In the genomic region with DNA sequence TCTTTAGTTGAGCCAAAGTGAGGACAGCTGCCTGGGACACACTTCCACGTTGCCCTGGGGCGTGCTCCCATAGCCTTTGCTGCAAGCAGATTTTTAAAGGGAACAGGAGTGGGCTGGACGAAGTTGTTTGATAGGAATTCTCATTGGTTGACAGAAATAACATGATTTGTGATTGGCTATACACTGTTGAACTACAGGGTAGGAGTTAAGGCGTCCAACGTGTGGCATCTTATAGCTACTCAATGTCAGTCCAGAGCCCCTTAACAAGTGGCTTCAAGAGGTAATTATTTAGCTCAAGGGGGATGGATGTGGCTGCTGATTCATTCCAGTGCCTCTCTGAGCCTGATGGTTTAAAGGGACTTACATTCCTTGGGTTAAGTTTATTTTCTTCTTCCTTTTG, we compare ENCODE assay signal across 18 cellular contexts.
DNase-seq lines count a peak whose midpoint lies in the region; ATAC-seq and TF ChIP-seq lines count a peak whose summit lies in the region.
"Had no signal": no experiment of that assay in that cellular context is flagged by ENCODE, and none has a peak within 500 bp of the region (broad histone marks: within the 10 kb centered on the region; RNA-seq: fewer than 3 reads in every experiment).

No MANE protein-coding gene starts in this region.

- TF ChIP-seq POLR2A in IMR-90 (IDR thresholded peaks at IDR 0.05; ENCODE audit: low read depth, low read length) = no peak

- no TSS peak for BruUV-seq in IMR-90 (replicated peaks; lab: Mats Ljungman, UMichigan)

- no peaks in the 10 kb centered on the region for H3K36me3 ChIP-seq in IMR-90 (ENCODE audit: control insufficient read depth, insufficient read depth, low read length)
- no peaks in the 10 kb centered on the region for H3K36me3 ChIP-seq in lower lobe of right lung
- H3K36me3 ChIP-seq: heart right ventricle had no signal

- no peak overlapping the region for H3K4ac ChIP-seq in IMR-90 (ENCODE audit: low read depth, low read length)

- H3K4me1 ChIP-seq in IMR-90 (ENCODE audit: control insufficient read depth, insufficient read depth, low read length) (no peaks in the 10 kb centered on the region), lower lobe of right lung (peaks cover 3% of the 10 kb centered on the region)
- H3K4me1 ChIP-seq: heart right ventricle had no signal

- H3K27ac Mint-ChIP-seq in activated CD4-positive, alpha-beta memory T cell treated with anti-CD3 and anti-CD28 coated beads for 36 hours = no peak overlapping the region
- H3K27ac Mint-ChIP-seq: activated CD8-positive, alpha-beta memory T cell treated with anti-CD3 and anti-CD28 coated beads, Interleukin-2, amount 10 ng/mL, durations not matched to agents 7 days and 5 days had no signal

- H3K56ac ChIP-seq in IMR-90 (ENCODE audit: extremely low read depth, insufficient read depth, low read length) = no peak overlapping the region

- H3K9me3 ChIP-seq in IMR-90 (ENCODE audit: control insufficient read depth, insufficient read depth, low read length) (no peaks in the 10 kb centered on the region), lower lobe of right lung (no peaks in the 10 kb centered on the region)
- H3K9me3 ChIP-seq: heart right ventricle had no signal

- H4K91ac ChIP-seq in IMR-90 (ENCODE audit: insufficient read depth, low read depth, low read length) = no peak overlapping the region

- no peak overlapping the region for H3K14ac ChIP-seq in IMR-90 (replicated peaks; ENCODE audit: low read depth, low read length)

- no peak overlapping the region for H4K8ac ChIP-seq in IMR-90 (ENCODE audit: low read depth in 2 of 2, low read length in 2 of 2)

- dilution Hi-C loops in IMR-90 (cut with HindIII; ENCODE audit: low sequenced_read_pairs, unreplicated experiment) = no loop called here

- peak; percentile 75 for DNase-seq in DMS79 (lab: John Stamatoyannopoulos, UW)
- DNase-seq in IMR-90 = no peak
- peak; percentile 7 for DNase-seq in amniotic epithelial cell (ENCODE audit: low read depth)
- DNase-seq in lower lobe of right lung = no peak
- no peak for DNase-seq in activated CD4-positive, alpha-beta memory T cell treated with anti-CD3 and anti-CD28 coated beads for 36 hours
- no peak for DNase-seq in NCI-H146 (lab: John Stamatoyannopoulos, UW)
- DNase-seq: activated CD4-positive, CD25-positive, alpha-beta regulatory T cell treated with anti-CD3 and anti-CD28 coated beads, Interleukin-2, amount 50 U/mL, for 72 hours; activated CD8-positive, alpha-beta memory T cell treated with anti-CD3 and anti-CD28 coated beads, Interleukin-2, amount 10 ng/mL, durations not matched to agents 7 days and 5 days; central memory CD4-positive, alpha-beta T cell; effector CD4-positive, alpha-beta T cell; heart right ventricle; Kasumi-1; NCI-H446 treated with DMSO at 0.1 percent for 48 hours; nucleus accumbens; SIG-M5; T-helper 9 cell had no signal

- TF ChIP-seq CTCF in IMR-90 (conservative IDR thresholded peaks at IDR 0.05; ENCODE audit: low read depth, low read length) = no peak
- no peak for TF ChIP-seq CTCF in lower lobe of right lung (IDR thresholded peaks at IDR 0.05)

- in situ Hi-C loops in IMR-90 (cut with MboI; ENCODE audit: low sequenced_read_pairs) = no loop called here

- no peak overlapping the region for H3K4me2 ChIP-seq in IMR-90 (ENCODE audit: low read depth, low read length)

- no peaks in the 10 kb centered on the region for H3K79me1 ChIP-seq in IMR-90 (ENCODE audit: low read depth in 1 of 2, low read length in 2 of 2)

- no peak overlapping the region for H3K23ac ChIP-seq in IMR-90 (ENCODE audit: low read depth, low read length)

- H2AK9ac ChIP-seq in IMR-90 (replicated peaks; ENCODE audit: low read depth, low read length, poor library complexity) = no peak overlapping the region

- ATAC-seq in IMR-90 (ENCODE audit: low read depth) (peak; percentile 68), lower lobe of right lung (peak; percentile 80 to 82), HG03280 (IDR thresholded peaks at IDR 0.05; ENCODE audit: unreplicated experiment) (no peak), HG03457 (IDR thresholded peaks at IDR 0.05; ENCODE audit: unreplicated experiment) (no peak)
- ATAC-seq: activated CD8-positive, alpha-beta memory T cell treated with anti-CD3 and anti-CD28 coated beads, Interleukin-2, amount 10 ng/mL, durations not matched to agents 7 days and 5 days; heart right ventricle had no signal

- H3K27ac ChIP-seq in IMR-90 (ENCODE audit: insufficient read depth, low read length) (no peak overlapping the region), lower lobe of right lung (no peak overlapping the region)
- H3K27ac ChIP-seq: heart right ventricle had no signal

- H3K18ac ChIP-seq in IMR-90 (ENCODE audit: low read depth, low read length) = no peak overlapping the region

- WGBS in IMR-90 (ENCODE audit: extremely low coverage in 2 of 2, insufficient read length in 1 of 2), 2 experiments = 43% methylated on average over 3 of the region's 5 CpGs; no CpG with 5 or more reads in 1 of the 2 experiments

- TF ChIP-seq RAD21 in IMR-90 (IDR thresholded peaks at IDR 0.05; ENCODE audit: low read length) = no peak

- no peak overlapping the region for H2AFZ ChIP-seq in IMR-90 (replicated peaks; ENCODE audit: low read length, poor library complexity)

- H3K9me3 Mint-ChIP-seq in activated CD4-positive, alpha-beta memory T cell treated with anti-CD3 and anti-CD28 coated beads for 36 hours = no peaks in the 10 kb centered on the region

- no peaks in the 10 kb centered on the region for H4K20me1 ChIP-seq in IMR-90 (ENCODE audit: insufficient read depth, low read length)

- intact Hi-C loops in IMR-90 (cut with micrococcal nuclease) (no loop called here), lower lobe of right lung (cut with DNase I) (no loop called here)
- intact Hi-C loops in activated CD4-positive, alpha-beta memory T cell treated with anti-CD3 and anti-CD28 coated beads for 36 hours (cut with micrococcal nuclease) = no loop called here

- CTCF ChIA-PET in IMR-90 (lab: Yijun Ruan, JAX) = no interaction called here
- CTCF ChIA-PET in activated CD4-positive, alpha-beta memory T cell treated with anti-CD3 and anti-CD28 coated beads for 36 hours (lab: Charles Lee) = no interaction called here

- H3K4me3 ChIP-seq in IMR-90 (ENCODE audit: insufficient read depth, low read depth, low read length) (no peak overlapping the region), lower lobe of right lung (no peak overlapping the region)
- H3K4me3 ChIP-seq: heart right ventricle had no signal

- H2BK120ac ChIP-seq in IMR-90 (ENCODE audit: low read depth, low read length) = no peak overlapping the region

- no peak overlapping the region for H4K5ac ChIP-seq in IMR-90 (ENCODE audit: low read depth, low read length)

- no peaks in the 10 kb centered on the region for H3K9me1 ChIP-seq in IMR-90 (ENCODE audit: insufficient read depth, low read length)

- no peak overlapping the region for H3K9ac ChIP-seq in IMR-90 (ENCODE audit: low read depth, low read length)

- H3K4me1 Mint-ChIP-seq in activated CD4-positive, alpha-beta memory T cell treated with anti-CD3 and anti-CD28 coated beads for 36 hours (ENCODE audit: low read depth) = peaks cover 13% of the 10 kb centered on the region
- H3K4me1 Mint-ChIP-seq: activated CD8-positive, alpha-beta memory T cell treated with anti-CD3 and anti-CD28 coated beads, Interleukin-2, amount 10 ng/mL, durations not matched to agents 7 days and 5 days had no signal

- no peak overlapping the region; the same call in 1 of the 2 replicates for H2BK20ac ChIP-seq in IMR-90 (ENCODE audit: low read depth, low read length)

- no peaks in the 10 kb centered on the region for H3K36me3 Mint-ChIP-seq in activated CD4-positive, alpha-beta memory T cell treated with anti-CD3 and anti-CD28 coated beads for 36 hours
- H3K36me3 Mint-ChIP-seq: activated CD8-positive, alpha-beta memory T cell treated with anti-CD3 and anti-CD28 coated beads, Interleukin-2, amount 10 ng/mL, durations not matched to agents 7 days and 5 days had no signal

- peaks cover 2% of the 10 kb centered on the region for H3K27me3 Mint-ChIP-seq in activated CD4-positive, alpha-beta memory T cell treated with anti-CD3 and anti-CD28 coated beads for 36 hours

- no peak overlapping the region for H2BK5ac ChIP-seq in IMR-90 (ENCODE audit: low read depth, low read length, poor library complexity, severe bottlenecking)

- POLR2A ChIA-PET in IMR-90 (lab: Charles Lee; ENCODE audit: unreplicated experiment) = interaction anchor here (0.6 kb wide), 1 partner anchor 102 kb away, joined by 3 read pairs; no protein-coding TSS in a partner anchor
- POLR2A ChIA-PET in activated CD4-positive, alpha-beta memory T cell treated with anti-CD3 and anti-CD28 coated beads for 36 hours (lab: Charles Lee) = no interaction called here

- H3K27me3 ChIP-seq in IMR-90 (ENCODE audit: control insufficient read depth, insufficient read depth, low read length) (peaks cover 36% of the 10 kb centered on the region), lower lobe of right lung (ENCODE audit: low read depth) (no peaks in the 10 kb centered on the region)

- no peak overlapping the region for H2BK15ac ChIP-seq in IMR-90 (ENCODE audit: low read depth, low read length)

- H2AK5ac ChIP-seq in IMR-90 (ENCODE audit: low read depth, low read length) = no peak overlapping the region

- no peak overlapping the region for H3K4me3 Mint-ChIP-seq in activated CD4-positive, alpha-beta memory T cell treated with anti-CD3 and anti-CD28 coated beads for 36 hours
- H3K4me3 Mint-ChIP-seq: activated CD8-positive, alpha-beta memory T cell treated with anti-CD3 and anti-CD28 coated beads, Interleukin-2, amount 10 ng/mL, durations not matched to agents 7 days and 5 days had no signal

TF ChIP-seq in IMR-90, 13 proteins besides CTCF, POLR2A, EP300 and RAD21 (continues in another document):
- TF ChIP-seq RCOR1 (IDR thresholded peaks at IDR 0.05; ENCODE audit: insufficient replicate concordance, low read length) (no peak), MXI1 (IDR thresholded peaks at IDR 0.05; ENCODE audit: borderline replicate concordance, low read depth, low read length) (no peak), SMC3 (IDR thresholded peaks at IDR 0.05; ENCODE audit: low read depth, low read length) (no peak), RFX5 (IDR thresholded peaks at IDR 0.05; ENCODE audit: low read depth, low read length) (no peak), NFE2L2 (IDR thresholded peaks at IDR 0.05; ENCODE audit: low read depth, low read length) (no peak), MAFK (IDR thresholded peaks at IDR 0.05; ENCODE audit: low read depth, low read length) (no peak)
- TF ChIP-seq, protein P1, sequence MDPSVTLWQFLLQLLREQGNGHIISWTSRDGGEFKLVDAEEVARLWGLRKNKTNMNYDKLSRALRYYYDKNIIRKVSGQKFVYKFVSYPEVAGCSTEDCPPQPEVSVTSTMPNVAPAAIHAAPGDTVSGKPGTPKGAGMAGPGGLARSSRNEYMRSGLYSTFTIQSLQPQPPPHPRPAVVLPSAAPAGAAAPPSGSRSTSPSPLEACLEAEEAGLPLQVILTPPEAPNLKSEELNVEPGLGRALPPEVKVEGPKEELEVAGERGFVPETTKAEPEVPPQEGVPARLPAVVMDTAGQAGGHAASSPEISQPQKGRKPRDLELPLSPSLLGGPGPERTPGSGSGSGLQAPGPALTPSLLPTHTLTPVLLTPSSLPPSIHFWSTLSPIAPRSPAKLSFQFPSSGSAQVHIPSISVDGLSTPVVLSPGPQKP (IDR thresholded peaks at IDR 0.05; ENCODE audit: borderline replicate concordance, low read depth, low read length) = no peak

Comparison
In these comparisons a context has a peak if more than half of its experiments do, and no peak if none do; other contexts are left out.
1. DNase-seq: peak in DMS79 (single experiment) and amniotic epithelial cell (single experiment); none in IMR-90 (single experiment), lower lobe of right lung (single experiment), activated CD4-positive, alpha-beta memory T cell treated with anti-CD3 and anti-CD28 coated beads for 36 hours (single experiment) and NCI-H146 (single experiment).
2. ATAC-seq: peak in IMR-90 (single experiment) and lower lobe of right lung (2 of 2); none in HG03280 (single experiment) and HG03457 (single experiment).